ENCODE assay signal across 1 cellular context in the genomic region with DNA sequence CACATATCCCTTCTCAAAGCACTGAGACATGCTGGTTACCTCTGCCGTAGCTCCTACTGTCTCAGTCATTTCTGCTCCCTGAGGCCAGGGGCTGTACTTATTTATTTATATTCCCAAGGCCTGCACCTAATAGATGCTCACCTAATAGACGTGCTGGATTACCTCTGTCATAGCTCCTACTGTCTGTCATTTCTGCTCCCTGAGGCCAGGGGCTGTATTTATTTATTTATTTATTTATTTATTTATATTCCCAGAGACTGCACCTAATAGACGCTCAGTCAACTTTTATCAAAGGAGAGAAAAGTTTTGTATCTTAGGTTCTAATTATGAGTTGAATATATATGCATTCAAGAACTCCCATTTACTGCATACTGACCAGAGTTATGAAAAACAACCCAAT.
TF ChIP-seq lines count a peak whose summit lies in the region.

No MANE protein-coding gene starts in this region.

TF ChIP-seq in HEK293, 187 proteins besides CTCF, POLR2A, EP300 and RAD21 (continued from another document and continues in another):
- TF ChIP-seq, protein P1, sequence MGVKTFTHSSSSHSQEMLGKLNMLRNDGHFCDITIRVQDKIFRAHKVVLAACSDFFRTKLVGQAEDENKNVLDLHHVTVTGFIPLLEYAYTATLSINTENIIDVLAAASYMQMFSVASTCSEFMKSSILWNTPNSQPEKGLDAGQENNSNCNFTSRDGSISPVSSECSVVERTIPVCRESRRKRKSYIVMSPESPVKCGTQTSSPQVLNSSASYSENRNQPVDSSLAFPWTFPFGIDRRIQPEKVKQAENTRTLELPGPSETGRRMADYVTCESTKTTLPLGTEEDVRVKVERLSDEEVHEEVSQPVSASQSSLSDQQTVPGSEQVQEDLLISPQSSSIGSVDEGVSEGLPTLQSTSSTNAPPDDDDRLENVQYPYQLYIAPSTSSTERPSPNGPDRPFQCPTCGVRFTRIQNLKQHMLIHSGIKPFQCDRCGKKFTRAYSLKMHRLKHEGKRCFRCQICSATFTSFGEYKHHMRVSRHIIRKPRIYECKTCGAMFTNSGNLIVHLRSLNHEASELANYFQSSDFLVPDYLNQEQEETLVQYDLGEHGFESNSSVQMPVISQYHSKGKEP (tag by site-specific recombination; IDR thresholded peaks at IDR 0.05) = no peak
- TF ChIP-seq ZNF585B (tag by site-specific recombination; IDR thresholded peaks at IDR 0.05) = no peak
- no peak for TF ChIP-seq ZNF670 (tag by site-specific recombination; IDR thresholded peaks at IDR 0.05; ENCODE audit: low read depth)
- no peak for TF ChIP-seq ZFP69B (tag by site-specific recombination; IDR thresholded peaks at IDR 0.05)
- 0 out of 2 replicates have a peak, but pooled peaks have one; percentile 16 for TF ChIP-seq ZNF292 (tag by site-specific recombination; IDR thresholded peaks at IDR 0.05; ENCODE audit: borderline replicate concordance, low read depth)
- peak; percentile 75; the same call in 1 of the 2 replicates for TF ChIP-seq ZNF140 (tag by site-specific recombination; IDR thresholded peaks at IDR 0.05)
- no peak for TF ChIP-seq ZNF335 (tag by site-specific recombination; conservative IDR thresholded peaks at IDR 0.05)
- TF ChIP-seq, protein P2, sequence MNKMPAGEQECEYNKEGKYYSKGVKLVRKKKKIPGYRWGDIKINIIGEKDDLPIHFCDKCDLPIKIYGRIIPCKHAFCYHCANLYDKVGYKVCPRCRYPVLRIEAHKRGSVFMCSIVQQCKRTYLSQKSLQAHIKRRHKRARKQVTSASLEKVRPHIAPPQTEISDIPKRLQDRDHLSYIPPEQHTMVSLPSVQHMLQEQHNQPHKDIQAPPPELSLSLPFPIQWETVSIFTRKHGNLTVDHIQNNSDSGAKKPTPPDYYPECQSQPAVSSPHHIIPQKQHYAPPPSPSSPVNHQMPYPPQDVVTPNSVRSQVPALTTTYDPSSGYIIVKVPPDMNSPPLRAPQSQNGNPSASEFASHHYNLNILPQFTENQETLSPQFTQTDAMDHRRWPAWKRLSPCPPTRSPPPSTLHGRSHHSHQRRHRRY (tag by site-specific recombination; IDR thresholded peaks at IDR 0.05) = no peak
- TF ChIP-seq ZNF394 (tag by site-specific recombination; IDR thresholded peaks at IDR 0.05; ENCODE audit: borderline replicate concordance) = peak; percentile 88
- TF ChIP-seq ZBTB17 (tag by site-specific recombination; IDR thresholded peaks at IDR 0.05) = no peak
- no peak for TF ChIP-seq ZEB2 (tag by site-specific recombination; IDR thresholded peaks at IDR 0.05)
- no peak for TF ChIP-seq ZNF324 (tag by site-specific recombination; IDR thresholded peaks at IDR 0.05)
- TF ChIP-seq, protein P3, sequence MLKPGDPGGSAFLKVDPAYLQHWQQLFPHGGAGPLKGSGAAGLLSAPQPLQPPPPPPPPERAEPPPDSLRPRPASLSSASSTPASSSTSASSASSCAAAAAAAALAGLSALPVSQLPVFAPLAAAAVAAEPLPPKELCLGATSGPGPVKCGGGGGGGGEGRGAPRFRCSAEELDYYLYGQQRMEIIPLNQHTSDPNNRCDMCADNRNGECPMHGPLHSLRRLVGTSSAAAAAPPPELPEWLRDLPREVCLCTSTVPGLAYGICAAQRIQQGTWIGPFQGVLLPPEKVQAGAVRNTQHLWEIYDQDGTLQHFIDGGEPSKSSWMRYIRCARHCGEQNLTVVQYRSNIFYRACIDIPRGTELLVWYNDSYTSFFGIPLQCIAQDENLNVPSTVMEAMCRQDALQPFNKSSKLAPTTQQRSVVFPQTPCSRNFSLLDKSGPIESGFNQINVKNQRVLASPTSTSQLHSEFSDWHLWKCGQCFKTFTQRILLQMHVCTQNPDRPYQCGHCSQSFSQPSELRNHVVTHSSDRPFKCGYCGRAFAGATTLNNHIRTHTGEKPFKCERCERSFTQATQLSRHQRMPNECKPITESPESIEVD (tag by site-specific recombination; IDR thresholded peaks at IDR 0.05) = no peak
- TF ChIP-seq IKZF3 (tag by site-specific recombination; IDR thresholded peaks at IDR 0.05) = no peak
- no peak for TF ChIP-seq ZNF221 (tag by site-specific recombination; IDR thresholded peaks at IDR 0.05; ENCODE audit: borderline replicate concordance)
- no peak for TF ChIP-seq EGR2 (tag by site-specific recombination; IDR thresholded peaks at IDR 0.05; ENCODE audit: low read depth)
- no peak for TF ChIP-seq ZNF548 (tag by site-specific recombination; IDR thresholded peaks at IDR 0.05)
- TF ChIP-seq ZNF521 (tag by site-specific recombination; IDR thresholded peaks at IDR 0.05) = no peak
- TF ChIP-seq ZNF266 (tag by site-specific recombination; IDR thresholded peaks at IDR 0.05; ENCODE audit: low read depth) = peak; percentile 46; the same call in 1 of the 2 replicates
- no peak for TF ChIP-seq ZSCAN16 (tag by site-specific recombination; IDR thresholded peaks at IDR 0.05)
- TF ChIP-seq, protein P4, sequence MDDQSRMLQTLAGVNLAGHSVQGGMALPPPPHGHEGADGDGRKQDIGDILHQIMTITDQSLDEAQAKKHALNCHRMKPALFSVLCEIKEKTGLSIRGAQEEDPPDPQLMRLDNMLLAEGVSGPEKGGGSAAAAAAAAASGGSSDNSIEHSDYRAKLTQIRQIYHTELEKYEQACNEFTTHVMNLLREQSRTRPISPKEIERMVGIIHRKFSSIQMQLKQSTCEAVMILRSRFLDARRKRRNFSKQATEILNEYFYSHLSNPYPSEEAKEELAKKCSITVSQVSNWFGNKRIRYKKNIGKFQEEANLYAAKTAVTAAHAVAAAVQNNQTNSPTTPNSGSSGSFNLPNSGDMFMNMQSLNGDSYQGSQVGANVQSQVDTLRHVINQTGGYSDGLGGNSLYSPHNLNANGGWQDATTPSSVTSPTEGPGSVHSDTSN (CRISPR knock-in tag; IDR thresholded peaks at IDR 0.05) = no peak
- TF ChIP-seq ZIC2 (tag by site-specific recombination; IDR thresholded peaks at IDR 0.05) = no peak
- TF ChIP-seq ZNF169 (tag by site-specific recombination; IDR thresholded peaks at IDR 0.05) = no peak
- no peak for TF ChIP-seq GLI4 (tag by site-specific recombination; IDR thresholded peaks at IDR 0.05)
- TF ChIP-seq ZNF664 (tag by site-specific recombination; IDR thresholded peaks at IDR 0.05) = peak; percentile 89
- no peak for TF ChIP-seq ZNF391 (tag by site-specific recombination; IDR thresholded peaks at IDR 0.05; ENCODE audit: borderline replicate concordance, low read depth)
- TF ChIP-seq ZNF133 (tag by site-specific recombination; IDR thresholded peaks at IDR 0.05) = no peak
- TF ChIP-seq ZNF426 (tag by site-specific recombination; IDR thresholded peaks at IDR 0.05) = peak; percentile 85
- TF ChIP-seq KLF1 (tag by site-specific recombination; IDR thresholded peaks at IDR 0.05) = no peak
- TF ChIP-seq ZNF837 (tag by site-specific recombination; IDR thresholded peaks at IDR 0.05) = no peak
- TF ChIP-seq ZBTB8A (tag by site-specific recombination; IDR thresholded peaks at IDR 0.05) = peak; percentile 43
- TF ChIP-seq ZNF629 (tag by site-specific recombination; IDR thresholded peaks at IDR 0.05) = no peak
- no peak for TF ChIP-seq MYNN (tag by site-specific recombination; IDR thresholded peaks at IDR 0.05; ENCODE audit: borderline replicate concordance)
- no peak for TF ChIP-seq ZNF211 (tag by site-specific recombination; IDR thresholded peaks at IDR 0.05; ENCODE audit: low read depth)
- TF ChIP-seq SETDB1 (IDR thresholded peaks at IDR 0.05; ENCODE audit: insufficient read length, low read length) = no peak
- TF ChIP-seq, protein P5, sequence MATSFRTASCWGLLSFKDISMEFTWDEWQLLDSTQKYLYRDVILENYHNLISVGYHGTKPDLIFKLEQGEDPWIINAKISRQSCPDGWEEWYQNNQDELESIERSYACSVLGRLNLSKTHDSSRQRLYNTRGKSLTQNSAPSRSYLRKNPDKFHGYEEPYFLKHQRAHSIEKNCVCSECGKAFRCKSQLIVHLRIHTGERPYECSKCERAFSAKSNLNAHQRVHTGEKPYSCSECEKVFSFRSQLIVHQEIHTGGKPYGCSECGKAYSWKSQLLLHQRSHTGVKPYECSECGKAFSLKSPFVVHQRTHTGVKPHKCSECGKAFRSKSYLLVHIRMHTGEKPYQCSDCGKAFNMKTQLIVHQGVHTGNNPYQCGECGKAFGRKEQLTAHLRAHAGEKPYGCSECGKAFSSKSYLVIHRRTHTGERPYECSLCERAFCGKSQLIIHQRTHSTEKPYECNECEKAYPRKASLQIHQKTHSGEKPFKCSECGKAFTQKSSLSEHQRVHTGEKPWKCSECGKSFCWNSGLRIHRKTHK (tag by site-specific recombination; IDR thresholded peaks at IDR 0.05) = no peak
- TF ChIP-seq, protein P6, sequence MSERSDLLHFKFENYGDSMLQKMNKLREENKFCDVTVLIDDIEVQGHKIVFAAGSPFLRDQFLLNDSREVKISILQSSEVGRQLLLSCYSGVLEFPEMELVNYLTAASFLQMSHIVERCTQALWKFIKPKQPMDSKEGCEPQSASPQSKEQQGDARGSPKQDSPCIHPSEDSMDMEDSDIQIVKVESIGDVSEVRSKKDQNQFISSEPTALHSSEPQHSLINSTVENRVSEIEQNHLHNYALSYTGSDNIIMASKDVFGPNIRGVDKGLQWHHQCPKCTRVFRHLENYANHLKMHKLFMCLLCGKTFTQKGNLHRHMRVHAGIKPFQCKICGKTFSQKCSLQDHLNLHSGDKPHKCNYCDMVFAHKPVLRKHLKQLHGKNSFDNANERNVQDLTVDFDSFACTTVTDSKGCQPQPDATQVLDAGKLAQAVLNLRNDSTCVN (tag by site-specific recombination; optimal IDR thresholded peaks at IDR 0.05) = no peak
- TF ChIP-seq, protein P7, sequence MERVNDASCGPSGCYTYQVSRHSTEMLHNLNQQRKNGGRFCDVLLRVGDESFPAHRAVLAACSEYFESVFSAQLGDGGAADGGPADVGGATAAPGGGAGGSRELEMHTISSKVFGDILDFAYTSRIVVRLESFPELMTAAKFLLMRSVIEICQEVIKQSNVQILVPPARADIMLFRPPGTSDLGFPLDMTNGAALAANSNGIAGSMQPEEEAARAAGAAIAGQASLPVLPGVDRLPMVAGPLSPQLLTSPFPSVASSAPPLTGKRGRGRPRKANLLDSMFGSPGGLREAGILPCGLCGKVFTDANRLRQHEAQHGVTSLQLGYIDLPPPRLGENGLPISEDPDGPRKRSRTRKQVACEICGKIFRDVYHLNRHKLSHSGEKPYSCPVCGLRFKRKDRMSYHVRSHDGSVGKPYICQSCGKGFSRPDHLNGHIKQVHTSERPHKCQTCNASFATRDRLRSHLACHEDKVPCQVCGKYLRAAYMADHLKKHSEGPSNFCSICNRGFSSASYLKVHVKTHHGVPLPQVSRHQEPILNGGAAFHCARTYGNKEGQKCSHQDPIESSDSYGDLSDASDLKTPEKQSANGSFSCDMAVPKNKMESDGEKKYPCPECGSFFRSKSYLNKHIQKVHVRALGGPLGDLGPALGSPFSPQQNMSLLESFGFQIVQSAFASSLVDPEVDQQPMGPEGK (tag by site-specific recombination; IDR thresholded peaks at IDR 0.05) = no peak
- no peak for TF ChIP-seq ZNF747 (tag by site-specific recombination; IDR thresholded peaks at IDR 0.05)
- TF ChIP-seq ZNF560 (tag by site-specific recombination; IDR thresholded peaks at IDR 0.05; ENCODE audit: borderline replicate concordance) = 0 out of 2 replicates have a peak, but pooled peaks have one; percentile 46
- TF ChIP-seq, protein P8, sequence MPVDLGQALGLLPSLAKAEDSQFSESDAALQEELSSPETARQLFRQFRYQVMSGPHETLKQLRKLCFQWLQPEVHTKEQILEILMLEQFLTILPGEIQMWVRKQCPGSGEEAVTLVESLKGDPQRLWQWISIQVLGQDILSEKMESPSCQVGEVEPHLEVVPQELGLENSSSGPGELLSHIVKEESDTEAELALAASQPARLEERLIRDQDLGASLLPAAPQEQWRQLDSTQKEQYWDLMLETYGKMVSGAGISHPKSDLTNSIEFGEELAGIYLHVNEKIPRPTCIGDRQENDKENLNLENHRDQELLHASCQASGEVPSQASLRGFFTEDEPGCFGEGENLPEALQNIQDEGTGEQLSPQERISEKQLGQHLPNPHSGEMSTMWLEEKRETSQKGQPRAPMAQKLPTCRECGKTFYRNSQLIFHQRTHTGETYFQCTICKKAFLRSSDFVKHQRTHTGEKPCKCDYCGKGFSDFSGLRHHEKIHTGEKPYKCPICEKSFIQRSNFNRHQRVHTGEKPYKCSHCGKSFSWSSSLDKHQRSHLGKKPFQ (tag by site-specific recombination; IDR thresholded peaks at IDR 0.05) = no peak
- no peak for TF ChIP-seq OVOL3 (tag by site-specific recombination; IDR thresholded peaks at IDR 0.05)
- TF ChIP-seq ZNF354C (tag by site-specific recombination; IDR thresholded peaks at IDR 0.05; ENCODE audit: borderline replicate concordance, low read depth) = 0 out of 2 replicates have a peak, but pooled peaks have one; percentile 67
- no peak for TF ChIP-seq ZNF596 (tag by site-specific recombination; IDR thresholded peaks at IDR 0.05)
- TF ChIP-seq ZNF239 (tag by site-specific recombination; IDR thresholded peaks at IDR 0.05) = no peak
- peak; percentile 45; the same call in 1 of the 2 replicates for TF ChIP-seq ZNF404 (tag by site-specific recombination; IDR thresholded peaks at IDR 0.05)
- TF ChIP-seq GLIS1 (tag by site-specific recombination; IDR thresholded peaks at IDR 0.05) = no peak
- no peak for TF ChIP-seq ZNF600 (tag by site-specific recombination; IDR thresholded peaks at IDR 0.05)
- no peak for TF ChIP-seq ZFP41 (tag by site-specific recombination; IDR thresholded peaks at IDR 0.05; ENCODE audit: borderline replicate concordance)
- TF ChIP-seq, protein P9, sequence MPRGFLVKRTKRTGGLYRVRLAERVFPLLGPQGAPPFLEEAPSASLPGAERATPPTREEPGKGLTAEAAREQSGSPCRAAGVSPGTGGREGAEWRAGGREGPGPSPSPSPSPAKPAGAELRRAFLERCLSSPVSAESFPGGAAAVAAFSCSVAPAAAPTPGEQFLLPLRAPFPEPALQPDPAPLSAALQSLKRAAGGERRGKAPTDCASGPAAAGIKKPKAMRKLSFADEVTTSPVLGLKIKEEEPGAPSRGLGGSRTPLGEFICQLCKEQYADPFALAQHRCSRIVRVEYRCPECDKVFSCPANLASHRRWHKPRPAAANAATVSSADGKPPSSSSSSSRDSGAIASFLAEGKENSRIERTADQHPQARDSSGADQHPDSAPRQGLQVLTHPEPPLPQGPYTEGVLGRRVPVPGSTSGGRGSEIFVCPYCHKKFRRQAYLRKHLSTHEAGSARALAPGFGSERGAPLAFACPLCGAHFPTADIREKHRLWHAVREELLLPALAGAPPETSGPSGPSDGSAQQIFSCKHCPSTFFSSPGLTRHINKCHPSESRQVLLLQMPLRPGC (tag by site-specific recombination; IDR thresholded peaks at IDR 0.05) = no peak
